Comparison of ENCODE assay signal across 1 cellular context in genomic region chr1:155038602-155039307, GRCh38.
TF ChIP-seq lines count a peak whose summit lies in the region.

No MANE protein-coding gene starts in this region.

TF ChIP-seq in IMR-90, 13 proteins besides CTCF, POLR2A, EP300 and RAD21 (continued from another document):
- TF ChIP-seq CEBPB (IDR thresholded peaks at IDR 0.05; ENCODE audit: low read depth, low read length): no peak
